21 cellular contexts compared by ENCODE assay signal in the genomic region with DNA sequence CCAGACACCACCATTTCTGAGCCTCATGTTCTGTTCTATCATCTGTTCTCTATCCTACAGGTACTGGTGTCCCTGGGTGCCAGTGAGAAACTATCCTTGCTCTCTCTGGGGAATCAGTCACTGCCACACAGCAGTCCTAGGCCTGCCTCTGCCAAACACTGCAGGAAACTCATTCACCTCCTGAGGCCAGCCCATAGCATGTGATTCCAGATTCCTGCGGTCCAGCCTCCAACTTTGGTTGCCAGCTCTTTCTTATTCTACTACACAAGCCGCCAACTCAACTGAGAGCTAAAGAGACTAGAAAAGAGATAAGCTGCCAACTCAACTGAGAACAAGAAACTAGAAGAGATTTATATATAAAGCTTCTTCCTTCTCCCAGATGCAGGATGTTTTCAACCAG. TPM values are rescaled to one million over a fixed set of nuclear protein-coding genes. Genes with fewer than 3 reads are reported as not detected.
DNase-seq lines count a peak whose midpoint lies in the region; ATAC-seq, FAIRE-seq and TF ChIP-seq lines count a peak whose summit lies in the region.
"Had no signal": no experiment of that assay in that cellular context is flagged by ENCODE, and none has a peak within 500 bp of the region (broad histone marks: within the 10 kb centered on the region; RNA-seq: fewer than 3 reads in every experiment).

No MANE protein-coding gene starts in this region.

- no peaks in the 10 kb centered on the region for H3K27me3 Mint-ChIP-seq in MCF 10A (ENCODE audit: insufficient read depth, unreplicated experiment)
- H3K27me3 Mint-ChIP-seq in astrocyte (ENCODE audit: low read depth, unreplicated experiment) = no peaks in the 10 kb centered on the region
- H3K27me3 Mint-ChIP-seq: B cell had no signal

- POLR2A ChIA-PET in MCF 10A (lab: Yijun Ruan, JAX) = interaction anchor here (1.5 kb wide), 1 partner anchor 30 kb away, joined by 6 read pairs; the partner anchor contains the start of genes RNF25 and STK36

- intact Hi-C loops in breast epithelium (cut with DNase I; ENCODE audit: low total_unique reads) (loop anchor here (10.0 kb wide), 1 partner anchor 153 kb away; the partner anchor contains the start of gene WNT6), MCF 10A (cut with micrococcal nuclease) (no loop called here)

- H3K27ac ChIP-seq in breast epithelium (peak overlapping the region; percentile 7 to 78), astrocyte (ENCODE audit: low read depth, low read length) (no peak overlapping the region)
- H3K27ac ChIP-seq: SJCRH30 had no signal

- H2AFZ ChIP-seq in astrocyte (ENCODE audit: low read depth, low read length) = no peak overlapping the region

- no peaks in the 10 kb centered on the region for H3K79me2 ChIP-seq in astrocyte (ENCODE audit: insufficient read depth, low read length)

- no peaks in the 10 kb centered on the region for H3K9me3 Mint-ChIP-seq in MCF 10A (ENCODE audit: unreplicated experiment)
- no peaks in the 10 kb centered on the region for H3K9me3 Mint-ChIP-seq in astrocyte (ENCODE audit: unreplicated experiment)
- H3K9me3 Mint-ChIP-seq: CD14-positive monocyte had no signal

- H3K27ac Mint-ChIP-seq in MCF 10A (ENCODE audit: low read depth, unreplicated experiment) (no peak overlapping the region), astrocyte (ENCODE audit: unreplicated experiment) (no peak overlapping the region)
- H3K27ac Mint-ChIP-seq: B cell, CD14-positive monocyte had no signal

- ATAC-seq in GM19023 (IDR thresholded peaks at IDR 0.05; ENCODE audit: unreplicated experiment) = no peak

- H4K20me1 ChIP-seq in astrocyte (ENCODE audit: insufficient read depth, low read length) = no peaks in the 10 kb centered on the region

- BruUV-seq in MCF 10A (replicated peaks; lab: Mats Ljungman, UMichigan) = no TSS peak

- CTCF ChIA-PET in MCF 10A (lab: Yijun Ruan, JAX) = interaction anchor here (0.6 to 2.2 kb wide), 6 partner anchors 10 to 840 kb away, joined by 3 to 12 read pairs (median 3); no protein-coding TSS in a partner anchor

- no peaks in the 10 kb centered on the region for H3K36me3 ChIP-seq in breast epithelium
- peaks cover 22% of the 10 kb centered on the region for H3K36me3 ChIP-seq in astrocyte (ENCODE audit: insufficient read depth, low read length)
- H3K36me3 ChIP-seq: SJCRH30 had no signal

- TF ChIP-seq CTCF in breast epithelium (IDR thresholded peaks at IDR 0.05) (no peak), MCF 10A (IDR thresholded peaks at IDR 0.05; ENCODE audit: unreplicated experiment) (no peak), astrocyte (IDR thresholded peaks at IDR 0.05; ENCODE audit: insufficient read depth, low read depth, low read length) (no peak)

- H3K27me3 ChIP-seq in breast epithelium (no peaks in the 10 kb centered on the region), astrocyte (ENCODE audit: insufficient read depth, low read length) (no peaks in the 10 kb centered on the region)
- H3K27me3 ChIP-seq: SJCRH30 had no signal

- H3K4me2 ChIP-seq in astrocyte (ENCODE audit: low read length) = no peak overlapping the region

- no peaks in the 10 kb centered on the region for H3K9me3 ChIP-seq in breast epithelium
- no peaks in the 10 kb centered on the region for H3K9me3 ChIP-seq in astrocyte (ENCODE audit: insufficient read depth, low read depth, low read length)
- H3K9me3 ChIP-seq: SJCRH30 had no signal

- H3K4me1 Mint-ChIP-seq in MCF 10A (ENCODE audit: insufficient read depth, unreplicated experiment) (no peaks in the 10 kb centered on the region), astrocyte (ENCODE audit: low read depth, unreplicated experiment) (peaks cover 3% of the 10 kb centered on the region)
- H3K4me1 Mint-ChIP-seq: B cell had no signal

- H3K36me3 Mint-ChIP-seq in MCF 10A (ENCODE audit: insufficient read depth, unreplicated experiment) (peaks cover 11% of the 10 kb centered on the region), astrocyte (ENCODE audit: low read depth, unreplicated experiment) (peaks cover 21% of the 10 kb centered on the region)

- in situ Hi-C loops in G401 (cut with HindIII; ENCODE audit: low sequenced_read_pairs) = loop anchor here (5.0 kb wide), 1 partner anchor 45 kb away; the partner anchor contains the start of genes BCS1L and ZNF142

- DNase-seq in breast epithelium (ENCODE audit: low spot score in 2 of 2) (peak in 1 of 2 donors; percentile 82), MCF 10A (ENCODE audit: unreplicated experiment) (no peak), G401 (ENCODE audit: low spot score) (peak; percentile 14), astrocyte (ENCODE audit: low read depth) (peak; percentile 53), foreskin melanocyte (peak; percentile 53), NCI-H146 treated with DMSO at 0.1 percent for 48 hours (lab: John Stamatoyannopoulos, UW; ENCODE audit: unreplicated experiment) (no peak), 8988T (no peak)
- DNase-seq: GF-D8, H7, KBM-7, NCI-H1092, NCI-H1436, NCI-H1930, NCI-H2227 treated with DMSO at 0.1 percent for 48 hours, NCI-H510A, NCI-H748 treated with DMSO at 0.1 percent for 48 hours, SJCRH30 had no signal

- H3K4me1 ChIP-seq in breast epithelium = no peaks in the 10 kb centered on the region
- H3K4me1 ChIP-seq in astrocyte (ENCODE audit: insufficient read depth, low read length) = no peaks in the 10 kb centered on the region
- H3K4me1 ChIP-seq: SJCRH30 had no signal

- H3K4me3 Mint-ChIP-seq in MCF 10A (ENCODE audit: unreplicated experiment) (no peak overlapping the region), astrocyte (ENCODE audit: unreplicated experiment) (no peak overlapping the region)
- H3K4me3 Mint-ChIP-seq: B cell, CD14-positive monocyte had no signal

- TF ChIP-seq POLR2A in breast epithelium (IDR thresholded peaks at IDR 0.05) = no peak

- H3K9ac ChIP-seq in astrocyte (ENCODE audit: low read length) = no peak overlapping the region

- no peak for FAIRE-seq in astrocyte (lab: Jason Lieb, UNC)
- FAIRE-seq: A204.1 had no signal

- H3K4me3 ChIP-seq in breast epithelium = no peak overlapping the region
- no peak overlapping the region for H3K4me3 ChIP-seq in astrocyte (ENCODE audit: insufficient read depth, low read depth, low read length)
- H3K4me3 ChIP-seq: SJCRH30 had no signal

RNA-seq across cellular contexts. Expression of gene TTLL4, which starts 8.8 kb away (rescaled TPM):
- total RNA-seq in breast epithelium = 10 to 100 TPM in 2 of 3 donors, 1 to 10 TPM in 1; 8.3 to 34.7 (median 29.0) TPM
- 33.6 and 38.2 TPM in 2 replicates for total RNA-seq in MCF 10A (2022)
- 6.3 and 9.7 TPM in 2 replicates for total RNA-seq in G401 (2014; rRNA removed; shearing (Covaris generic))
- 27.4 and 33.8 TPM in 2 replicates for total RNA-seq in astrocyte

RNA-seq across cellular contexts. Expression of gene STK36, which starts 29.9 kb away (rescaled TPM):
- total RNA-seq in breast epithelium (10 to 100 TPM; 22.2 to 78.0 (median 35.7) TPM), MCF 10A (2022) (20.7 and 35.1 TPM in 2 replicates), astrocyte (42.6 and 46.0 TPM in 2 replicates)
- total RNA-seq in G401 (2014; rRNA removed; shearing (Covaris generic)) = 14.4 and 22.9 TPM in 2 replicates

RNA-seq across cellular contexts. Expression of gene RNF25, which starts 30.0 kb away (rescaled TPM):
- 10 to 100 TPM; 22.7 to 25.9 (median 23.0) TPM for total RNA-seq in breast epithelium
- total RNA-seq in MCF 10A (2022) = 58.9 and 60.8 TPM in 2 replicates
- 35.6 and 48.6 TPM in 2 replicates for total RNA-seq in G401 (2014; rRNA removed; shearing (Covaris generic))
- 44.7 and 47.3 TPM in 2 replicates for total RNA-seq in astrocyte

RNA-seq across cellular contexts. Expression of gene BCS1L, which starts 42.3 kb away (rescaled TPM):
- total RNA-seq in breast epithelium (10 to 100 TPM; 26.4 to 35.4 (median 32.4) TPM), MCF 10A (2022) (71.1 and 96.0 TPM in 2 replicates), astrocyte (27.5 and 28.4 TPM in 2 replicates)
- total RNA-seq in G401 (2014; rRNA removed; shearing (Covaris generic)) = 19.4 and 47.4 TPM in 2 replicates

RNA-seq across cellular contexts. Expression of gene ZNF142, which starts 42.4 kb away (rescaled TPM):
- total RNA-seq in breast epithelium = 10 to 100 TPM; 12.0 to 16.0 (median 15.4) TPM
- 33.7 and 37.8 TPM in 2 replicates for total RNA-seq in MCF 10A (2022)
- 4.4 and 6.2 TPM in 2 replicates for total RNA-seq in G401 (2014; rRNA removed; shearing (Covaris generic))
- 19.9 and 28.0 TPM in 2 replicates for total RNA-seq in astrocyte

Comparison
In these comparisons a context has a peak if more than half of its experiments do, and no peak if none do; other contexts are left out.
1. DNase-seq: peak in G401 (single experiment), astrocyte (single experiment) and foreskin melanocyte (single experiment); none in MCF 10A (single experiment), NCI-H146 treated with DMSO at 0.1 percent for 48 hours (single experiment) and 8988T (single experiment).